Comparison of ENCODE assay signal across 8 cellular contexts in genomic region chr2:226793615-226794014, GRCh38. TPM values are rescaled to one million over a fixed set of nuclear protein-coding genes. Genes with fewer than 3 reads are reported as not detected.
A peak's percentile ranks its signal among the peaks of the same experiment; 100 is the strongest.
DNase-seq lines count a peak whose midpoint lies in the region; ATAC-seq and TF ChIP-seq lines count a peak whose summit lies in the region.

No MANE protein-coding gene starts in this region.

- no peak overlapping the region for H4K5ac ChIP-seq in mesendoderm (ENCODE audit: low read length)

- H2BK5ac ChIP-seq in mesendoderm (ENCODE audit: low read length) = no peak overlapping the region

- no peak overlapping the region for H2AK5ac ChIP-seq in mesendoderm (ENCODE audit: low read length)

- peaks cover 99% of the 10 kb centered on the region for H3K79me2 ChIP-seq in mammary epithelial cell (ENCODE audit: insufficient read depth, low read length)
- H3K79me2 ChIP-seq in mesendoderm (ENCODE audit: control insufficient read depth, insufficient read depth, low read length) = peaks cover 67% of the 10 kb centered on the region

- in situ Hi-C loops in mammary epithelial cell (cut with MboI; ENCODE audit: low sequenced_read_pairs in 2 of 2) = loop anchor here (10.0 to 25.0 kb wide), 3 partner anchors 359 to 906 kb away; no protein-coding TSS in a partner anchor

- intact Hi-C loops in Right ventricle myocardium inferior (cut with DNase I) (loop anchor here (1.0 to 5.0 kb wide), 3 partner anchors 36 to 347 kb away; no protein-coding TSS in a partner anchor), mammary epithelial cell (cut with micrococcal nuclease) (loop anchor here (1.0 to 10.0 kb wide), 4 partner anchors 38 to 769 kb away; no protein-coding TSS in a partner anchor)

- no peak overlapping the region for H3K4me3 Mint-ChIP-seq in activated naive CD4-positive, alpha-beta T cell treated with anti-CD3 and anti-CD28 coated beads, Interleukin-2, amount 10 ng/mL, durations not matched to agents 7 days and 5 days

- peaks cover 84% of the 10 kb centered on the region for H3K4me1 Mint-ChIP-seq in activated naive CD4-positive, alpha-beta T cell treated with anti-CD3 and anti-CD28 coated beads, Interleukin-2, amount 10 ng/mL, durations not matched to agents 7 days and 5 days

- no peak overlapping the region for H3K56ac ChIP-seq in mesendoderm (ENCODE audit: low read length)

- H3K27ac Mint-ChIP-seq in activated naive CD4-positive, alpha-beta T cell treated with anti-CD3 and anti-CD28 coated beads, Interleukin-2, amount 10 ng/mL, durations not matched to agents 7 days and 5 days = no peak overlapping the region

- dilution Hi-C loops in mammary epithelial cell (cut with HindIII; ENCODE audit: low sequenced_read_pairs) = no loop called here

- H2BK120ac ChIP-seq in mesendoderm (ENCODE audit: low read depth, low read length) = no peak overlapping the region

- no peaks in the 10 kb centered on the region for H3K9me3 ChIP-seq in cardiac muscle cell (ENCODE audit: low read depth)
- peaks cover 3% of the 10 kb centered on the region for H3K9me3 ChIP-seq in mammary epithelial cell (replicated peaks; ENCODE audit: insufficient read depth, low read length)

- H2AFZ ChIP-seq in mammary epithelial cell (ENCODE audit: low read depth, low read length) = no peak overlapping the region

- no peaks in the 10 kb centered on the region for H3K27me3 ChIP-seq in cardiac muscle cell
- no peaks in the 10 kb centered on the region for H3K27me3 ChIP-seq in mammary epithelial cell (ENCODE audit: insufficient read depth, low read length)
- no peaks in the 10 kb centered on the region for H3K27me3 ChIP-seq in mesendoderm (ENCODE audit: insufficient read depth, low read length, poor library complexity)

- TF ChIP-seq CTCF in cardiac muscle cell (IDR thresholded peaks at IDR 0.05; ENCODE audit: low read depth, low read length) = no peak
- no peak for TF ChIP-seq CTCF in mammary epithelial cell (conservative IDR thresholded peaks at IDR 0.05 in 1 of 2, IDR thresholded peaks at IDR 0.05 in 1 of 2; ENCODE audit: extremely low read depth in 1 of 2, insufficient read depth in 1 of 2, low read depth in 1 of 2, low read length in 2 of 2)

- peaks cover 55% of the 10 kb centered on the region for H3K4me1 ChIP-seq in cardiac muscle cell (ENCODE audit: low read depth)
- peaks cover 46% of the 10 kb centered on the region for H3K4me1 ChIP-seq in mammary epithelial cell (ENCODE audit: insufficient read depth, low read length)
- peaks cover 7% of the 10 kb centered on the region for H3K4me1 ChIP-seq in mesendoderm (ENCODE audit: control insufficient read depth, low read depth, low read length)
- no peaks in the 10 kb centered on the region for H3K4me1 ChIP-seq in urinary bladder (ENCODE audit: insufficient read depth)

- peak overlapping the region; percentile 34 for H3K27ac ChIP-seq in cardiac muscle cell
- H3K27ac ChIP-seq in mammary epithelial cell (ENCODE audit: insufficient read depth, low read depth, low read length) = peak overlapping the region; percentile 87
- no peak overlapping the region for H3K27ac ChIP-seq in mesendoderm (ENCODE audit: low read depth, low read length)
- peak overlapping the region; percentile 34 for H3K27ac ChIP-seq in urinary bladder (ENCODE audit: low read depth)

- no peak overlapping the region for H2BK15ac ChIP-seq in mesendoderm (replicated peaks; ENCODE audit: low read depth)

- H4K8ac ChIP-seq in mesendoderm (ENCODE audit: low read depth, low read length) = no peak overlapping the region

- H3K36me3 Mint-ChIP-seq in activated naive CD4-positive, alpha-beta T cell treated with anti-CD3 and anti-CD28 coated beads, Interleukin-2, amount 10 ng/mL, durations not matched to agents 7 days and 5 days = peaks cover 33% of the 10 kb centered on the region

- peaks cover 3% of the 10 kb centered on the region for H4K20me1 ChIP-seq in mammary epithelial cell (ENCODE audit: insufficient read depth, low read length)

- no peaks in the 10 kb centered on the region for H3K36me3 ChIP-seq in cardiac muscle cell
- peaks cover 17% of the 10 kb centered on the region for H3K36me3 ChIP-seq in mammary epithelial cell (ENCODE audit: insufficient read depth, low read length)
- peaks cover 2% of the 10 kb centered on the region for H3K36me3 ChIP-seq in mesendoderm (ENCODE audit: control insufficient read depth, insufficient read depth, low read length)
- peaks cover 4% of the 10 kb centered on the region for H3K36me3 ChIP-seq in urinary bladder (ENCODE audit: insufficient read depth)

- no peak overlapping the region for H3K4ac ChIP-seq in mesendoderm (ENCODE audit: low read depth, low read length)

- H3K9me3 Mint-ChIP-seq in activated naive CD4-positive, alpha-beta T cell treated with anti-CD3 and anti-CD28 coated beads, Interleukin-2, amount 10 ng/mL, durations not matched to agents 7 days and 5 days = peaks cover 2% of the 10 kb centered on the region

- DNase-seq in cardiac muscle cell (ENCODE audit: low read depth in 1 of 2, low spot score in 1 of 2) = no peak
- no peak for DNase-seq in Right ventricle myocardium inferior (ENCODE audit: missing footprints)
- DNase-seq in mammary epithelial cell = no peak
- DNase-seq in mesendoderm = no peak
- DNase-seq in activated naive CD4-positive, alpha-beta T cell treated with anti-CD3 and anti-CD28 coated beads, Interleukin-2, amount 10 ng/mL, durations not matched to agents 7 days and 5 days = no peak
- DNase-seq in SW 1271 (lab: John Stamatoyannopoulos, UW) = no peak

- WGBS in mammary epithelial cell (ENCODE audit: low coverage, missing lambda C conversion rate) = 0% methylated on average over 2 of the region's 2 CpGs
- no CpG with 5 or more reads among the region's 2 CpGs for whole genome bisulfite sequencing in mesendoderm (ENCODE audit: extremely low coverage, insufficient coverage, low lambda C conversion rate)
- WGBS in urinary bladder = 11% methylated on average over 2 of the region's 2 CpGs

- peaks cover 3% of the 10 kb centered on the region for H3K27me3 Mint-ChIP-seq in activated naive CD4-positive, alpha-beta T cell treated with anti-CD3 and anti-CD28 coated beads, Interleukin-2, amount 10 ng/mL, durations not matched to agents 7 days and 5 days

- H3K9ac ChIP-seq in mammary epithelial cell (ENCODE audit: insufficient read depth, low read length) (peak overlapping the region; percentile 91), mesendoderm (ENCODE audit: low read length) (peak overlapping the region; percentile 32)

- peak overlapping the region; percentile 35 for H3K4me3 ChIP-seq in cardiac muscle cell
- H3K4me3 ChIP-seq in mammary epithelial cell (replicated peaks in 1 of 3; ENCODE audit: insufficient read depth in 1 of 3, low read depth in 2 of 3, low read length in 3 of 3) = peak overlapping the region; percentile 82 to 92 (median 85)
- H3K4me3 ChIP-seq in mesendoderm (ENCODE audit: low read length) = peak overlapping the region; percentile 6
- H3K4me3 ChIP-seq in urinary bladder (ENCODE audit: low read depth, low read length) = peak overlapping the region; percentile 81

- no peak overlapping the region for H3K18ac ChIP-seq in mesendoderm (ENCODE audit: low read length)

- H3K23ac ChIP-seq in mesendoderm (ENCODE audit: low read length) = no peak overlapping the region

- CTCF ChIA-PET in mammary epithelial cell (lab: Charles Lee; ENCODE audit: low non-redundant PET) = interaction anchor here (0.6 kb wide), 1 partner anchor 366 kb away, joined by 3 read pairs; no protein-coding TSS in a partner anchor
- CTCF ChIA-PET in activated naive CD4-positive, alpha-beta T cell treated with anti-CD3 and anti-CD28 coated beads, Interleukin-2, amount 10 ng/mL, durations not matched to agents 7 days and 5 days (lab: Charles Lee) = no interaction called here

- H3K4me2 ChIP-seq in mammary epithelial cell (ENCODE audit: insufficient read depth, low read depth, low read length) = peak overlapping the region; percentile 93
- peak overlapping the region; percentile 33 for H3K4me2 ChIP-seq in mesendoderm (ENCODE audit: low read length)

- no peak for ATAC-seq in Right ventricle myocardium inferior
- ATAC-seq in GM18511 (IDR thresholded peaks at IDR 0.05; ENCODE audit: unreplicated experiment) = no peak

- H3K79me1 ChIP-seq in mesendoderm (ENCODE audit: low read length) = peaks cover 13% of the 10 kb centered on the region

- BruUV-seq in mammary epithelial cell (replicated peaks; lab: Mats Ljungman, UMichigan) = no TSS peak

RNA-seq across cellular contexts. Expression of gene IRS1, which starts 6.0 kb away (rescaled TPM):
- total RNA-seq in cardiac muscle cell (18.5 and 40.4 TPM in 2 replicates), Right ventricle myocardium inferior (15.9 TPM), mammary epithelial cell (10 to 100 TPM; 25.8 to 36.2 TPM), urinary bladder (28.5 TPM)
- polyA plus RNA-seq in cardiac muscle cell (4.1 and 11.5 TPM in 2 replicates), mammary epithelial cell (27.6 TPM), urinary bladder (26.8 TPM)
- polyA minus RNA-seq in mammary epithelial cell = 45.6 TPM
- 11.7 TPM for polyA plus RNA-seq in mesendoderm (2013, experiment 1 of 2)
- 11.3 TPM for polyA plus RNA-seq in mesendoderm (2013, experiment 2 of 2)

RNA-seq across cellular contexts. Expression of gene RHBDD1, which starts 42.2 kb away (rescaled TPM):
- total RNA-seq in cardiac muscle cell = 3.6 and 6.3 TPM in 2 replicates
- polyA plus RNA-seq in cardiac muscle cell = 12.9 and 17.8 TPM in 2 replicates
- 30.5 TPM for total RNA-seq in Right ventricle myocardium inferior
- 10 to 100 TPM; 43.3 to 52.1 TPM for total RNA-seq in mammary epithelial cell
- 12.1 TPM for polyA plus RNA-seq in mammary epithelial cell
- 63.2 TPM for polyA minus RNA-seq in mammary epithelial cell
- polyA plus RNA-seq in mesendoderm (2013, experiment 1 of 2) = 16.6 TPM
- 17.8 TPM for polyA plus RNA-seq in mesendoderm (2013, experiment 2 of 2)
- total RNA-seq in urinary bladder = 73.5 TPM
- 15.1 TPM for polyA plus RNA-seq in urinary bladder

Comparison
In these comparisons a context has a peak if more than half of its experiments do, and no peak if none do; other contexts are left out.
1. H3K4me3 ChIP-seq: peak in every context shown above with its lines; median percentile 85 in mammary epithelial cell; 81 in urinary bladder; 35 in cardiac muscle cell; 6 in mesendoderm.